In the genomic region with DNA sequence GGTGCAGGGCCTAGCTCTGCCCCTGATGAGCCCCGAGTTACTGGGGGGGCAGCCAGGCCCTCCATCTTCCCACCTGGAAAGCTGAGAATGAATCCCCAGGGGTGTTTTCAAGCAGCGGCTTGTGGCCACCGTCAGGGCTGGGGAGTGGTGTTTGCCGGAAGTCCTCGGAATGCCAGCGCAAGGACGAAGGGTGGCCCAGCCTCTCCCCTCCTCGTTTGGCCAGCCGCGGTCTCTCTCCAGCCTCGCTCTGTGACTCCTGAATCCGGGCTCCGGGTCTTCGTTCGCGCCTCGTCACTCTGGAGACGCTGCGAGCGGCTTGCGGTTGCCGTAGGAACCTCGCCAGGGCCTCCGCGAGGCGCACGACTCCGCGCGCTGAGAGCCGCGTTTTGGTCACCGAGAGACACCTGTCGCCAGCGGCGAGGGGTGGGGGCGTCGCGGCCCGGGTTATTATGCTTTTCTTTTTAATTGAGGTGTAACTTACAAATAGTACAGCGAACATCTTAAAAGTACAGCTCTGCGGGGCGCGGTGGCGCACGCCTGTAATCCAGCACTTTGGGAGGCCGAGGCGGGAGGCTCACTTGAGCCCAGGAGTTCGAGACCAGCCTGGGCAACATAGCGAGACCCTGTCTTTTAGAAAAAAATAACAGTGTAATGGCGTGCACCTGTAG, we compare ENCODE assay signal across 1 cellular context.
TF ChIP-seq lines count a peak whose summit lies in the region.

No MANE protein-coding gene starts in this region.

TF ChIP-seq in HEK293, 187 proteins besides CTCF, POLR2A, EP300 and RAD21 (continued from another document):
- TF ChIP-seq, protein P1, sequence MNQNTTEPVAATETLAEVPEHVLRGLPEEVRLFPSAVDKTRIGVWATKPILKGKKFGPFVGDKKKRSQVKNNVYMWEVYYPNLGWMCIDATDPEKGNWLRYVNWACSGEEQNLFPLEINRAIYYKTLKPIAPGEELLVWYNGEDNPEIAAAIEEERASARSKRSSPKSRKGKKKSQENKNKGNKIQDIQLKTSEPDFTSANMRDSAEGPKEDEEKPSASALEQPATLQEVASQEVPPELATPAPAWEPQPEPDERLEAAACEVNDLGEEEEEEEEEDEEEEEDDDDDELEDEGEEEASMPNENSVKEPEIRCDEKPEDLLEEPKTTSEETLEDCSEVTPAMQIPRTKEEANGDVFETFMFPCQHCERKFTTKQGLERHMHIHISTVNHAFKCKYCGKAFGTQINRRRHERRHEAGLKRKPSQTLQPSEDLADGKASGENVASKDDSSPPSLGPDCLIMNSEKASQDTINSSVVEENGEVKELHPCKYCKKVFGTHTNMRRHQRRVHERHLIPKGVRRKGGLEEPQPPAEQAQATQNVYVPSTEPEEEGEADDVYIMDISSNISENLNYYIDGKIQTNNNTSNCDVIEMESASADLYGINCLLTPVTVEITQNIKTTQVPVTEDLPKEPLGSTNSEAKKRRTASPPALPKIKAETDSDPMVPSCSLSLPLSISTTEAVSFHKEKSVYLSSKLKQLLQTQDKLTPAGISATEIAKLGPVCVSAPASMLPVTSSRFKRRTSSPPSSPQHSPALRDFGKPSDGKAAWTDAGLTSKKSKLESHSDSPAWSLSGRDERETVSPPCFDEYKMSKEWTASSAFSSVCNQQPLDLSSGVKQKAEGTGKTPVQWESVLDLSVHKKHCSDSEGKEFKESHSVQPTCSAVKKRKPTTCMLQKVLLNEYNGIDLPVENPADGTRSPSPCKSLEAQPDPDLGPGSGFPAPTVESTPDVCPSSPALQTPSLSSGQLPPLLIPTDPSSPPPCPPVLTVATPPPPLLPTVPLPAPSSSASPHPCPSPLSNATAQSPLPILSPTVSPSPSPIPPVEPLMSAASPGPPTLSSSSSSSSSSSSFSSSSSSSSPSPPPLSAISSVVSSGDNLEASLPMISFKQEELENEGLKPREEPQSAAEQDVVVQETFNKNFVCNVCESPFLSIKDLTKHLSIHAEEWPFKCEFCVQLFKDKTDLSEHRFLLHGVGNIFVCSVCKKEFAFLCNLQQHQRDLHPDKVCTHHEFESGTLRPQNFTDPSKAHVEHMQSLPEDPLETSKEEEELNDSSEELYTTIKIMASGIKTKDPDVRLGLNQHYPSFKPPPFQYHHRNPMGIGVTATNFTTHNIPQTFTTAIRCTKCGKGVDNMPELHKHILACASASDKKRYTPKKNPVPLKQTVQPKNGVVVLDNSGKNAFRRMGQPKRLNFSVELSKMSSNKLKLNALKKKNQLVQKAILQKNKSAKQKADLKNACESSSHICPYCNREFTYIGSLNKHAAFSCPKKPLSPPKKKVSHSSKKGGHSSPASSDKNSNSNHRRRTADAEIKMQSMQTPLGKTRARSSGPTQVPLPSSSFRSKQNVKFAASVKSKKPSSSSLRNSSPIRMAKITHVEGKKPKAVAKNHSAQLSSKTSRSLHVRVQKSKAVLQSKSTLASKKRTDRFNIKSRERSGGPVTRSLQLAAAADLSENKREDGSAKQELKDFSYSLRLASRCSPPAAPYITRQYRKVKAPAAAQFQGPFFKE (tag by site-specific recombination; IDR thresholded peaks at IDR 0.05; ENCODE audit: borderline replicate concordance): no peak
- TF ChIP-seq SCRT2 (tag by site-specific recombination; IDR thresholded peaks at IDR 0.05) (peak; percentile 98), HOXD13 (CRISPR knock-in tag; IDR thresholded peaks at IDR 0.05; ENCODE audit: borderline replicate concordance) (no peak), ZNF785 (tag by site-specific recombination; IDR thresholded peaks at IDR 0.05) (peak; percentile 61; the same call in 1 of the 2 replicates), KLF10 (tag by site-specific recombination; IDR thresholded peaks at IDR 0.05) (peak; percentile 53; the same call in 1 of the 2 replicates), ZBTB21 (tag by site-specific recombination; IDR thresholded peaks at IDR 0.05) (0 out of 2 replicates have a peak, but pooled peaks have one; percentile 37), ZNF37A (tag by site-specific recombination; IDR thresholded peaks at IDR 0.05) (no peak), ZNF585B (tag by site-specific recombination; IDR thresholded peaks at IDR 0.05) (no peak), SCRT1 (tag by site-specific recombination; IDR thresholded peaks at IDR 0.05; ENCODE audit: borderline replicate concordance) (peak; percentile 89), WT1 (tag by site-specific recombination; IDR thresholded peaks at IDR 0.05) (peak; percentile 60; the same call in 1 of the 2 replicates), ZNF121 (tag by site-specific recombination; IDR thresholded peaks at IDR 0.05) (peak; percentile 99), ZNF521 (tag by site-specific recombination; IDR thresholded peaks at IDR 0.05) (no peak), ZNF747 (tag by site-specific recombination; IDR thresholded peaks at IDR 0.05) (no peak), OSR2 (tag by site-specific recombination; IDR thresholded peaks at IDR 0.05) (peak; percentile 7; the same call in 1 of the 2 replicates), ZNF555 (tag by site-specific recombination; conservative IDR thresholded peaks at IDR 0.05) (no peak), YY1 (tag by site-specific recombination; IDR thresholded peaks at IDR 0.05) (peak; percentile 59), OVOL3 (tag by site-specific recombination; IDR thresholded peaks at IDR 0.05) (no peak), ZNF596 (tag by site-specific recombination; IDR thresholded peaks at IDR 0.05) (peak; percentile 90), ZNF157 (tag by site-specific recombination; IDR thresholded peaks at IDR 0.05) (0 out of 2 replicates have a peak, but pooled peaks have one; percentile 33), ZFHX2 (tag by site-specific recombination; conservative IDR thresholded peaks at IDR 0.05) (0 out of 2 replicates have a peak, but pooled peaks have one; percentile 7), KLF7 (tag by site-specific recombination; IDR thresholded peaks at IDR 0.05; ENCODE audit: borderline replicate concordance) (peak; percentile 77; the same call in 1 of the 2 replicates), ZNF10 (tag by site-specific recombination; IDR thresholded peaks at IDR 0.05) (peak; percentile 82; the same call in 1 of the 2 replicates), TRIM28 (IDR thresholded peaks at IDR 0.05; ENCODE audit: borderline replicate concordance, low read length) (peak; percentile 70; the same call in 1 of the 2 replicates), REPIN1 (tag by site-specific recombination; IDR thresholded peaks at IDR 0.05; ENCODE audit: low read depth) (no peak), ZIC2 (tag by site-specific recombination; IDR thresholded peaks at IDR 0.05) (peak; percentile 76), ZBTB20 (tag by site-specific recombination; IDR thresholded peaks at IDR 0.05) (peak; percentile 10; the same call in 1 of the 2 replicates), ZBTB1 (tag by site-specific recombination; IDR thresholded peaks at IDR 0.05) (no peak), ZNF350 (tag by site-specific recombination; IDR thresholded peaks at IDR 0.05) (no peak), MYNN (tag by site-specific recombination; IDR thresholded peaks at IDR 0.05; ENCODE audit: borderline replicate concordance) (peak; percentile 95), ZNF394 (tag by site-specific recombination; IDR thresholded peaks at IDR 0.05; ENCODE audit: borderline replicate concordance) (peak; percentile 60; the same call in 1 of the 2 replicates), ZNF549 (tag by site-specific recombination; IDR thresholded peaks at IDR 0.05) (no peak), BCL11A (tag by site-specific recombination; IDR thresholded peaks at IDR 0.05; ENCODE audit: low read depth) (peak; percentile 84), ZFP41 (tag by site-specific recombination; IDR thresholded peaks at IDR 0.05; ENCODE audit: borderline replicate concordance) (no peak), ZBTB48 (tag by site-specific recombination; IDR thresholded peaks at IDR 0.05) (peak; percentile 67), ZEB2 (tag by site-specific recombination; IDR thresholded peaks at IDR 0.05) (peak; percentile 88), ZNF843 (tag by site-specific recombination; IDR thresholded peaks at IDR 0.05) (peak; percentile 49; the same call in 1 of the 2 replicates), KLF1 (tag by site-specific recombination; IDR thresholded peaks at IDR 0.05) (no peak; the same call in 1 of the 2 replicates), GLIS2 (tag by site-specific recombination; IDR thresholded peaks at IDR 0.05) (peak; percentile 93), ZNF791 (tag by site-specific recombination; IDR thresholded peaks at IDR 0.05) (no peak), SP3 (tag by site-specific recombination; IDR thresholded peaks at IDR 0.05) (peak; percentile 50), ZNF48 (tag by site-specific recombination; IDR thresholded peaks at IDR 0.05) (no peak), IKZF3 (tag by site-specific recombination; IDR thresholded peaks at IDR 0.05) (peak; percentile 78), ZBTB17 (tag by site-specific recombination; IDR thresholded peaks at IDR 0.05) (peak; percentile 97), GLIS1 (tag by site-specific recombination; IDR thresholded peaks at IDR 0.05) (peak; percentile 92), ZNF660 (tag by site-specific recombination; IDR thresholded peaks at IDR 0.05) (peak; percentile 91; the same call in 1 of the 2 replicates), ZNF501 (tag by site-specific recombination; IDR thresholded peaks at IDR 0.05) (peak; percentile 78)
- TF ChIP-seq, protein P2, sequence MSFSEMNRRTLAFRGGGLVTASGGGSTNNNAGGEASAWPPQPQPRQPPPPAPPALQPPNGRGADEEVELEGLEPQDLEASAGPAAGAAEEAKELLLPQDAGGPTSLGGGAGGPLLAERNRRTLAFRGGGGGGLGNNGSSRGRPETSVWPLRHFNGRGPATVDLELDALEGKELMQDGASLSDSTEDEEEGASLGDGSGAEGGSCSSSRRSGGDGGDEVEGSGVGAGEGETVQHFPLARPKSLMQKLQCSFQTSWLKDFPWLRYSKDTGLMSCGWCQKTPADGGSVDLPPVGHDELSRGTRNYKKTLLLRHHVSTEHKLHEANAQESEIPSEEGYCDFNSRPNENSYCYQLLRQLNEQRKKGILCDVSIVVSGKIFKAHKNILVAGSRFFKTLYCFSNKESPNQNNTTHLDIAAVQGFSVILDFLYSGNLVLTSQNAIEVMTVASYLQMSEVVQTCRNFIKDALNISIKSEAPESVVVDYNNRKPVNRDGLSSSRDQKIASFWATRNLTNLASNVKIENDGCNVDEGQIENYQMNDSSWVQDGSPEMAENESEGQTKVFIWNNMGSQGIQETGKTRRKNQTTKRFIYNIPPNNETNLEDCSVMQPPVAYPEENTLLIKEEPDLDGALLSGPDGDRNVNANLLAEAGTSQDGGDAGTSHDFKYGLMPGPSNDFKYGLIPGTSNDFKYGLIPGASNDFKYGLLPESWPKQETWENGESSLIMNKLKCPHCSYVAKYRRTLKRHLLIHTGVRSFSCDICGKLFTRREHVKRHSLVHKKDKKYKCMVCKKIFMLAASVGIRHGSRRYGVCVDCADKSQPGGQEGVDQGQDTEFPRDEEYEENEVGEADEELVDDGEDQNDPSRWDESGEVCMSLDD (tag by site-specific recombination; IDR thresholded peaks at IDR 0.05): peak; percentile 73
- TF ChIP-seq, protein P3, sequence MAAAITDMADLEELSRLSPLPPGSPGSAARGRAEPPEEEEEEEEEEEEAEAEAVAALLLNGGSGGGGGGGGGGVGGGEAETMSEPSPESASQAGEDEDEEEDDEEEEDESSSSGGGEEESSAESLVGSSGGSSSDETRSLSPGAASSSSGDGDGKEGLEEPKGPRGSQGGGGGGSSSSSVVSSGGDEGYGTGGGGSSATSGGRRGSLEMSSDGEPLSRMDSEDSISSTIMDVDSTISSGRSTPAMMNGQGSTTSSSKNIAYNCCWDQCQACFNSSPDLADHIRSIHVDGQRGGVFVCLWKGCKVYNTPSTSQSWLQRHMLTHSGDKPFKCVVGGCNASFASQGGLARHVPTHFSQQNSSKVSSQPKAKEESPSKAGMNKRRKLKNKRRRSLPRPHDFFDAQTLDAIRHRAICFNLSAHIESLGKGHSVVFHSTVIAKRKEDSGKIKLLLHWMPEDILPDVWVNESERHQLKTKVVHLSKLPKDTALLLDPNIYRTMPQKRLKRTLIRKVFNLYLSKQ (tag by site-specific recombination; IDR thresholded peaks at IDR 0.05; ENCODE audit: borderline replicate concordance): no peak
- TF ChIP-seq, protein P4, sequence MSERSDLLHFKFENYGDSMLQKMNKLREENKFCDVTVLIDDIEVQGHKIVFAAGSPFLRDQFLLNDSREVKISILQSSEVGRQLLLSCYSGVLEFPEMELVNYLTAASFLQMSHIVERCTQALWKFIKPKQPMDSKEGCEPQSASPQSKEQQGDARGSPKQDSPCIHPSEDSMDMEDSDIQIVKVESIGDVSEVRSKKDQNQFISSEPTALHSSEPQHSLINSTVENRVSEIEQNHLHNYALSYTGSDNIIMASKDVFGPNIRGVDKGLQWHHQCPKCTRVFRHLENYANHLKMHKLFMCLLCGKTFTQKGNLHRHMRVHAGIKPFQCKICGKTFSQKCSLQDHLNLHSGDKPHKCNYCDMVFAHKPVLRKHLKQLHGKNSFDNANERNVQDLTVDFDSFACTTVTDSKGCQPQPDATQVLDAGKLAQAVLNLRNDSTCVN (tag by site-specific recombination; optimal IDR thresholded peaks at IDR 0.05): peak; percentile 71
- TF ChIP-seq, protein P5, sequence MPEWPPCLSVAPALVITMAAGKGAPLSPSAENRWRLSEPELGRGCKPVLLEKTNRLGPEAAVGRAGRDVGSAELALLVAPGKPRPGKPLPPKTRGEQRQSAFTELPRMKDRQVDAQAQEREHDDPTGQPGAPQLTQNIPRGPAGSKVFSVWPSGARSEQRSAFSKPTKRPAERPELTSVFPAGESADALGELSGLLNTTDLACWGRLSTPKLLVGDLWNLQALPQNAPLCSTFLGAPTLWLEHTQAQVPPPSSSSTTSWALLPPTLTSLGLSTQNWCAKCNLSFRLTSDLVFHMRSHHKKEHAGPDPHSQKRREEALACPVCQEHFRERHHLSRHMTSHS (tag by site-specific recombination; IDR thresholded peaks at IDR 0.05): no peak
- TF ChIP-seq, protein P6, sequence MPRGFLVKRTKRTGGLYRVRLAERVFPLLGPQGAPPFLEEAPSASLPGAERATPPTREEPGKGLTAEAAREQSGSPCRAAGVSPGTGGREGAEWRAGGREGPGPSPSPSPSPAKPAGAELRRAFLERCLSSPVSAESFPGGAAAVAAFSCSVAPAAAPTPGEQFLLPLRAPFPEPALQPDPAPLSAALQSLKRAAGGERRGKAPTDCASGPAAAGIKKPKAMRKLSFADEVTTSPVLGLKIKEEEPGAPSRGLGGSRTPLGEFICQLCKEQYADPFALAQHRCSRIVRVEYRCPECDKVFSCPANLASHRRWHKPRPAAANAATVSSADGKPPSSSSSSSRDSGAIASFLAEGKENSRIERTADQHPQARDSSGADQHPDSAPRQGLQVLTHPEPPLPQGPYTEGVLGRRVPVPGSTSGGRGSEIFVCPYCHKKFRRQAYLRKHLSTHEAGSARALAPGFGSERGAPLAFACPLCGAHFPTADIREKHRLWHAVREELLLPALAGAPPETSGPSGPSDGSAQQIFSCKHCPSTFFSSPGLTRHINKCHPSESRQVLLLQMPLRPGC (tag by site-specific recombination; IDR thresholded peaks at IDR 0.05): 0 out of 2 replicates have a peak, but pooled peaks have one; percentile 65
- TF ChIP-seq, protein P7, sequence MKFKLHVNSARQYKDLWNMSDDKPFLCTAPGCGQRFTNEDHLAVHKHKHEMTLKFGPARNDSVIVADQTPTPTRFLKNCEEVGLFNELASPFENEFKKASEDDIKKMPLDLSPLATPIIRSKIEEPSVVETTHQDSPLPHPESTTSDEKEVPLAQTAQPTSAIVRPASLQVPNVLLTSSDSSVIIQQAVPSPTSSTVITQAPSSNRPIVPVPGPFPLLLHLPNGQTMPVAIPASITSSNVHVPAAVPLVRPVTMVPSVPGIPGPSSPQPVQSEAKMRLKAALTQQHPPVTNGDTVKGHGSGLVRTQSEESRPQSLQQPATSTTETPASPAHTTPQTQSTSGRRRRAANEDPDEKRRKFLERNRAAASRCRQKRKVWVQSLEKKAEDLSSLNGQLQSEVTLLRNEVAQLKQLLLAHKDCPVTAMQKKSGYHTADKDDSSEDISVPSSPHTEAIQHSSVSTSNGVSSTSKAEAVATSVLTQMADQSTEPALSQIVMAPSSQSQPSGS (tag by site-specific recombination; IDR thresholded peaks at IDR 0.05; ENCODE audit: low read depth): no peak
